In genomic region chr19:50763521-50763920, GRCh38 we compare ENCODE assay signal across 7 cellular contexts. TPM values are rescaled to one million over a fixed set of nuclear protein-coding genes. Genes with fewer than 3 reads are reported as not detected.
"Had no signal": no experiment of that assay in that cellular context is flagged by ENCODE, and none has a peak within 500 bp of the region (broad histone marks: within the 10 kb centered on the region; RNA-seq: fewer than 3 reads in every experiment).

No MANE protein-coding gene starts in this region.

RNA-seq across cellular contexts. Expression of gene GPR32, which starts 6.7 kb away (rescaled TPM):
- total RNA-seq: GM23248, GM23338, H1, H4, H7, H9, HFFc6 had no signal
- polyA plus RNA-seq: GM23248, GM23338, H1 had no signal

RNA-seq across cellular contexts. Expression of gene ACP4, which starts 26.7 kb away (rescaled TPM):
- total RNA-seq: GM23248, GM23338, H1, H4, H7, H9, HFFc6 had no signal
- polyA plus RNA-seq: GM23248, GM23338, H1 had no signal
